26 cellular contexts compared by ENCODE assay signal in genomic region chr4:78703079-78703478, GRCh38.
"Had no signal": no experiment of that assay in that cellular context is flagged by ENCODE, and none has a peak within 500 bp of the region (broad histone marks: within the 10 kb centered on the region; RNA-seq: fewer than 3 reads in every experiment).

No MANE protein-coding gene starts in this region.

- H3K9me3 ChIP-seq: testis, thyroid gland had no signal

- H3K36me3 ChIP-seq: stomach, suprapubic skin, thoracic aorta, thyroid gland, tibial artery, tibial nerve, transverse colon, upper lobe of left lung, upper lobe of right lung, vagina had no signal

- H3K4me3 ChIP-seq: stomach, suprapubic skin, testis, thoracic aorta, thyroid gland, tibial artery, tibial nerve, transverse colon, upper lobe of left lung, upper lobe of right lung, vagina had no signal

- ATAC-seq: stimulated activated effector memory CD8-positive, alpha-beta T cell treated with anti-CD3 and anti-CD28 coated beads, Interleukin-12 subunit alpha, Interleukin-12 subunit beta, amount 100 ng/mL, for 72 hours; stimulated activated memory B cell treated with anti-CD40 and anti-IgM and Interleukin-4, amounts not matched to agents 10 μg/mL and 1 μg/mL and 100 μg/mL, for 72 hours; stimulated activated naive B cell treated with anti-CD40 and anti-IgM and Interleukin-4, amounts not matched to agents 10 μg/mL and 1 μg/mL and 100 μg/mL, for 72 hours; stimulated activated naive CD8-positive, alpha-beta T cell treated with anti-CD3 and anti-CD28 coated beads, Interleukin-15, amount 100 ng/mL, for 72 hours; stimulated activated naive CD8-positive, alpha-beta T cell treated with anti-CD3 and anti-CD28 coated beads, Interleukin-15, Interleukin-2, amounts not matched to agents 100 U/mL and 50 U/mL, for 24 hours; upper lobe of right lung had no signal

- H3K27me3 ChIP-seq: stomach, suprapubic skin, testis, thyroid gland, tibial artery, tibial nerve, transverse colon, upper lobe of left lung, upper lobe of right lung, vagina had no signal

- DNase-seq: stimulated activated CD4-positive, alpha-beta T cell treated with anti-CD3 and anti-CD28 coated beads, Interleukin-2, amount 100 ng/mL, for 48 hours; stimulated activated CD4-positive, alpha-beta T cell treated with anti-CD3 and anti-CD28 coated beads, Interleukin-4, amount 100 ng/mL, for 1 hour; stimulated activated CD4-positive, alpha-beta T cell treated with anti-CD3 and anti-CD28 coated beads, Interleukin-4, amount 100 ng/mL, for 24 hours; stimulated activated CD4-positive, alpha-beta T cell treated with anti-CD3 and anti-CD28 coated beads, Interleukin-4, amount 100 ng/mL, for 4 hours; stimulated activated CD8-positive, alpha-beta memory T cell treated with anti-CD3 and anti-CD28 coated beads, Interleukin-4, amount 100 ng/mL, for 48 hours; stimulated activated naive B cell treated with anti-CD40 and anti-IgM and Interleukin-4, amounts not matched to agents 10 μg/mL and 1 μg/mL and 100 μg/mL, for 72 hours; stimulated activated naive CD4-positive, alpha-beta T cell; stimulated activated naive CD4-positive, alpha-beta T cell treated with Interleukin-2 at 50 U/mL for 16 hours; stimulated activated naive CD8-positive, alpha-beta T cell treated with anti-CD3 and anti-CD28 coated beads, Interleukin-15, amount 100 ng/mL, for 72 hours; stimulated activated naive CD8-positive, alpha-beta T cell treated with anti-CD3 and anti-CD28 coated beads, Interleukin-15, Interleukin-2, amounts not matched to agents 100 U/mL and 50 U/mL, for 24 hours; stomach; substantia nigra; testis; thyroid gland; tibial artery; transverse colon; trophoblast cell; upper lobe of left lung; upper lobe of right lung had no signal

- H3K27ac ChIP-seq: stomach, suprapubic skin, testis, thoracic aorta, thyroid gland, tibial artery, tibial nerve, transverse colon, upper lobe of left lung, upper lobe of right lung, vagina had no signal

- H3K4me1 ChIP-seq: stomach, testis, thyroid gland, tibial artery, upper lobe of left lung, upper lobe of right lung, vagina had no signal

- FAIRE-seq: urothelium cell line had no signal
